In genomic region chr7:144670251-144670650, GRCh38 we compare ENCODE assay signal across 9 cellular contexts.
A peak's percentile ranks its signal among the peaks of the same experiment; 100 is the strongest.
DNase-seq lines count a peak whose midpoint lies in the region; ATAC-seq and TF ChIP-seq lines count a peak whose summit lies in the region.
"Had no signal": no experiment of that assay in that cellular context is flagged by ENCODE, and none has a peak within 500 bp of the region (broad histone marks: within the 10 kb centered on the region; RNA-seq: fewer than 3 reads in every experiment).

No MANE protein-coding gene starts in this region.

- in situ Hi-C loops in GM13977 (cut with MboI; ENCODE audit: low pct_unique_long_range_greater_than_20kb, low sequenced_read_pairs, unreplicated experiment) (no loop called here), brain microvascular endothelial cell (cut with HindIII; ENCODE audit: low pct_ligation_motif_present, low sequenced_read_pairs) (no loop called here)

- H3K27ac ChIP-seq in brain microvascular endothelial cell: no peak overlapping the region

- TF ChIP-seq POLR2A in NB4 (IDR thresholded peaks at IDR 0.05; ENCODE audit: extremely low read depth, insufficient read length): no peak

- no peaks in the 10 kb centered on the region for H3K27me3 ChIP-seq in brain microvascular endothelial cell (replicated peaks)

- peak; percentile 21 for TF ChIP-seq CTCF in GM13977 (IDR thresholded peaks at IDR 0.05; ENCODE audit: extremely low read depth, insufficient read depth, missing control alignments)
- TF ChIP-seq CTCF in NB4 (IDR thresholded peaks at IDR 0.05; ENCODE audit: low read depth, low read length): peak; percentile 5
- TF ChIP-seq CTCF in brain microvascular endothelial cell (IDR thresholded peaks at IDR 0.05; ENCODE audit: low read depth, low read length, missing control alignments): peak; percentile 10

- DNase-seq in GM13977 (ENCODE audit: low spot score) (no peak), NB4 (ENCODE audit: low read depth) (peak; percentile 29), brain microvascular endothelial cell (no peak), pons (ENCODE audit: low spot score) (peak; percentile 7), T-helper 9 cell (no peak), GM19240 (ENCODE audit: insufficient read length, low spot score) (no peak), Right ventricle myocardium inferior (ENCODE audit: missing footprints) (no peak)
- DNase-seq: effector CD8-positive, alpha-beta T cell; NCI-H510A treated with DMSO at 0.1 percent for 48 hours had no signal

- H3K4me3 ChIP-seq in NB4 (ENCODE audit: low read depth, low read length) (no peak overlapping the region), brain microvascular endothelial cell (ENCODE audit: low read depth, low read length) (no peak overlapping the region)

- intact Hi-C loops in Right ventricle myocardium inferior (cut with DNase I): no loop called here

- H3K36me3 ChIP-seq in brain microvascular endothelial cell (replicated peaks): no peaks in the 10 kb centered on the region

- ATAC-seq in Right ventricle myocardium inferior: no peak

Comparison
In these comparisons a context has a peak if more than half of its experiments do, and no peak if none do; other contexts are left out.
1. DNase-seq: peak in NB4 (single experiment) and pons (single experiment); none in GM13977 (single experiment), brain microvascular endothelial cell (single experiment), T-helper 9 cell (single experiment), GM19240 (single experiment) and Right ventricle myocardium inferior (single experiment).
2. Peak in every context shown above with its lines, with median percentiles within 50 percentile points of each other: CTCF ChIP-seq.